21 cellular contexts compared by ENCODE assay signal in the genomic region with DNA sequence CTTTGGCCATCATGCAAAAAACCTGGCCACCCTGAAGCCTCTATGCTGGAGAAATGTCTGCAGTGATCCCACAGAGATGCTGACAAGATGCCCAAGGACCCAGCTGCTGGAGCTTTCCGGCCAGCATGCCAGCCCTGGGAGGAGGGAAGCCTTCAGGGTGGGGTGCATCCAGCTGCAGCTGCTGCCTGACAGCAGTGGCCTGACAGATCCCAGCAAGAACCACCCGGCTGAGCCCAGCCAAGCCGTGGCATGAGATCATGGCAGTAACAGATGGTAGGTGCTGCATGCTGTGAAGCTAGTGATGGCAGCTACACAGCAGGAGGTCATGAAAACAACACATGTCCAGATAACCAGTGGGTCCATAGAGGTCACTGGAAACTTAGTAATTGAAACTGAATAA. TPM values are rescaled to one million over a fixed set of nuclear protein-coding genes. Genes with fewer than 3 reads are reported as not detected.
"Had no signal": no experiment of that assay in that cellular context is flagged by ENCODE, and none has a peak within 500 bp of the region (broad histone marks: within the 10 kb centered on the region; RNA-seq: fewer than 3 reads in every experiment).

No MANE protein-coding gene starts in this region.

- H3K4me1 ChIP-seq: foreskin keratinocyte, right atrium auricular region, transverse colon, vagina had no signal

- H3K27ac Mint-ChIP-seq: activated naive CD8-positive, alpha-beta T cell treated with anti-CD3 and anti-CD28 coated beads, Interleukin-2, amount 50 U/mL, for 24 hours; dendritic cell treated with granulocyte-macrophage colony-stimulating factor and Interleukin-4, amounts not matched to agents 40 ng/mL and 50 ng/mL, for 4 days; immature natural killer cell had no signal

- H3K4me1 Mint-ChIP-seq: immature natural killer cell; naive thymus-derived CD4-positive, alpha-beta T cell had no signal

- H3K27me3 ChIP-seq: foreskin keratinocyte, right atrium auricular region, transverse colon, vagina had no signal

- H3K9me3 ChIP-seq: right atrium auricular region, transverse colon, vagina had no signal

- H3K27ac ChIP-seq: foreskin keratinocyte, right atrium auricular region, skin epidermis, transverse colon, vagina had no signal

- H3K36me3 Mint-ChIP-seq: immature natural killer cell had no signal

- H3K9me3 Mint-ChIP-seq: activated naive CD8-positive, alpha-beta T cell treated with anti-CD3 and anti-CD28 coated beads, Interleukin-2, amount 50 U/mL, for 24 hours; activated T-helper 1 cell treated with anti-CD3 and anti-CD28 coated beads, Interleukin-12 subunit alpha, Interleukin-12 subunit beta, Interleukin-2, Interleukin-4 antibody, amounts not matched to agents 30 ng/mL and 10 ng/mL and 1 ng/mL, durations not matched to agents 14 hours and 24 hours and 36 hours; dendritic cell treated with granulocyte-macrophage colony-stimulating factor and Interleukin-4, amounts not matched to agents 40 ng/mL and 50 ng/mL, for 4 days; immature natural killer cell had no signal

- H3K4me3 ChIP-seq: right atrium auricular region, skin epidermis, transverse colon, vagina had no signal

- H3K4me3 Mint-ChIP-seq: activated naive CD8-positive, alpha-beta T cell treated with anti-CD3 and anti-CD28 coated beads, Interleukin-2, amount 50 U/mL, for 24 hours; activated T-helper 1 cell treated with anti-CD3 and anti-CD28 coated beads, Interleukin-12 subunit alpha, Interleukin-12 subunit beta, Interleukin-2, Interleukin-4 antibody, amounts not matched to agents 30 ng/mL and 10 ng/mL and 1 ng/mL, durations not matched to agents 14 hours and 24 hours and 36 hours; dendritic cell treated with granulocyte-macrophage colony-stimulating factor and Interleukin-4, amounts not matched to agents 40 ng/mL and 50 ng/mL, for 4 days; immature natural killer cell; naive thymus-derived CD4-positive, alpha-beta T cell had no signal

- H3K36me3 ChIP-seq: right atrium auricular region, transverse colon had no signal

- DNase-seq: activated CD4-positive, alpha-beta T cell treated with anti-CD3 and anti-CD28 coated beads, Interleukin-2, amount 50 U/mL, for 1 hour; activated naive CD4-positive, alpha-beta T cell; activated naive CD8-positive, alpha-beta T cell treated with anti-CD3 and anti-CD28 coated beads, Interleukin-2, amount 50 U/mL, for 24 hours; cerebellar nuclear complex; effector memory CD4-positive, alpha-beta T cell; foreskin keratinocyte; head of caudate nucleus; immature natural killer cell; left cardiac atrium; mammary epithelial cell; naive thymus-derived CD4-positive, alpha-beta T cell; stimulated activated CD4-positive, alpha-beta T cell treated with anti-CD3 and anti-CD28 coated beads, Interleukin-4, amount 100 ng/mL, for 4 hours; stimulated activated CD8-positive, alpha-beta memory T cell treated with anti-CD3 and anti-CD28 coated beads, Interleukin-4, amount 100 ng/mL, for 48 hours; stimulated activated naive CD8-positive, alpha-beta T cell treated with anti-CD3 and anti-CD28 coated beads, Interleukin-15, Interleukin-2, amounts not matched to agents 100 U/mL and 50 U/mL, for 24 hours; transverse colon had no signal

- ATAC-seq: activated CD4-positive, CD25-positive, alpha-beta regulatory T cell treated with anti-CD3 and anti-CD28 coated beads, Interleukin-2, amount 50 U/mL, for 24 hours; activated naive CD8-positive, alpha-beta T cell treated with anti-CD3 and anti-CD28 coated beads, Interleukin-2, amount 50 U/mL, for 24 hours; foreskin keratinocyte; left cardiac atrium; naive thymus-derived CD4-positive, alpha-beta T cell; stimulated activated naive CD8-positive, alpha-beta T cell treated with anti-CD3 and anti-CD28 coated beads, Interleukin-15, Interleukin-2, amounts not matched to agents 100 U/mL and 50 U/mL, for 24 hours had no signal

- H3K27me3 Mint-ChIP-seq: activated naive CD8-positive, alpha-beta T cell treated with anti-CD3 and anti-CD28 coated beads, Interleukin-2, amount 50 U/mL, for 24 hours; dendritic cell treated with granulocyte-macrophage colony-stimulating factor and Interleukin-4, amounts not matched to agents 40 ng/mL and 50 ng/mL, for 4 days; naive thymus-derived CD4-positive, alpha-beta T cell had no signal

RNA-seq across cellular contexts. Expression of a gene that starts 21.2 kb away (rescaled TPM):
- polyA plus RNA-seq: immature natural killer cell; naive thymus-derived CD4-positive, alpha-beta T cell had no signal
